ENCODE assay signal across 10 cellular contexts in genomic region chr12:64522316-64522715, GRCh38.
A peak's percentile ranks its signal among the peaks of the same experiment; 100 is the strongest.
DNase-seq lines count a peak whose midpoint lies in the region; ATAC-seq, FAIRE-seq and TF ChIP-seq lines count a peak whose summit lies in the region.
"Had no signal": no experiment of that assay in that cellular context is flagged by ENCODE, and none has a peak within 500 bp of the region (broad histone marks: within the 10 kb centered on the region; RNA-seq: fewer than 3 reads in every experiment).

No MANE protein-coding gene starts in this region.

- H3K4me3 ChIP-seq in iPS-20b (ENCODE audit: low read length), result no peak overlapping the region
- H3K4me3 ChIP-seq in CD8-positive, alpha-beta T cell (ENCODE audit: low read depth, low read length), result no peak overlapping the region

- TF ChIP-seq CTCF in activated CD8-positive, alpha-beta T cell treated with anti-CD3 and anti-CD28 coated beads for 36 hours (IDR thresholded peaks at IDR 0.05), result no peak
- no peak for TF ChIP-seq CTCF in CD8-positive, alpha-beta T cell (IDR thresholded peaks at IDR 0.05)

- H3K9ac ChIP-seq in iPS-20b (ENCODE audit: low read depth, low read length), result peak overlapping the region; percentile 31; the same call in 1 of the 2 replicates

- H3K4me1 Mint-ChIP-seq in activated CD8-positive, alpha-beta T cell treated with anti-CD3 and anti-CD28 coated beads for 36 hours (ENCODE audit: low read depth), result peaks cover 6% of the 10 kb centered on the region
- H3K4me1 Mint-ChIP-seq in CD8-positive, alpha-beta T cell (ENCODE audit: low read depth), result no peaks in the 10 kb centered on the region

- H3K9me3 Mint-ChIP-seq in activated CD8-positive, alpha-beta T cell treated with anti-CD3 and anti-CD28 coated beads for 36 hours, result no peaks in the 10 kb centered on the region
- no peaks in the 10 kb centered on the region for H3K9me3 Mint-ChIP-seq in CD8-positive, alpha-beta T cell

- no peak for TF ChIP-seq POLR2A in GM12891 (IDR thresholded peaks at IDR 0.05; ENCODE audit: low read depth, low read length)

- H3K36me3 Mint-ChIP-seq in activated CD8-positive, alpha-beta T cell treated with anti-CD3 and anti-CD28 coated beads for 36 hours (ENCODE audit: low read depth), result no peaks in the 10 kb centered on the region
- H3K36me3 Mint-ChIP-seq in CD8-positive, alpha-beta T cell, result no peaks in the 10 kb centered on the region

- H3K27ac Mint-ChIP-seq in activated CD8-positive, alpha-beta T cell treated with anti-CD3 and anti-CD28 coated beads for 36 hours, result peak overlapping the region; percentile 69
- no peak overlapping the region for H3K27ac Mint-ChIP-seq in CD8-positive, alpha-beta T cell

- CTCF ChIA-PET in activated CD8-positive, alpha-beta T cell treated with anti-CD3 and anti-CD28 coated beads for 36 hours (lab: Charles Lee), result interaction anchor here (0.9 kb wide), 1 partner anchor 13 kb away, joined by 3 read pairs; no protein-coding TSS in a partner anchor
- CTCF ChIA-PET in CD8-positive, alpha-beta T cell (lab: Charles Lee), result interaction anchor here (1.4 kb wide), 2 partner anchors 12 to 27 kb away, joined by 3 to 4 read pairs; no protein-coding TSS in a partner anchor

- no peak for ATAC-seq in activated CD8-positive, alpha-beta T cell treated with anti-CD3 and anti-CD28 coated beads for 36 hours
- ATAC-seq in CD8-positive, alpha-beta T cell, result no peak

- DNase-seq in GM12891 (ENCODE audit: insufficient read length, low spot score), result no peak
- DNase-seq in NCI-H128 (lab: John Stamatoyannopoulos, UW; ENCODE audit: unreplicated experiment), result peak; percentile 12
- peak; percentile 17 for DNase-seq in activated CD8-positive, alpha-beta T cell treated with anti-CD3 and anti-CD28 coated beads for 36 hours
- DNase-seq in NCI-H2196 treated with DMSO at 0.1 percent for 48 hours (lab: John Stamatoyannopoulos, UW; ENCODE audit: unreplicated experiment), result no peak
- DNase-seq in CD8-positive, alpha-beta T cell, result no peak
- DNase-seq in ACHN, result no peak
- no peak for DNase-seq in glomerular visceral epithelial cell (ENCODE audit: extremely low spot score)
- DNase-seq: DMS 273 treated with DMSO at 0.1 percent for 48 hours, kidney glomerular epithelial cell had no signal

- in situ Hi-C loops in ACHN (cut with HindIII; ENCODE audit: low pct_ligation_motif_present, low pct_unique_long_range_greater_than_20kb, low sequenced_read_pairs), result no loop called here

- no peak overlapping the region for H3K4me3 Mint-ChIP-seq in activated CD8-positive, alpha-beta T cell treated with anti-CD3 and anti-CD28 coated beads for 36 hours
- H3K4me3 Mint-ChIP-seq in CD8-positive, alpha-beta T cell, result no peak overlapping the region

- peak; percentile 5 for FAIRE-seq in GM12891 (lab: Jason Lieb, UNC)

- POLR2A ChIA-PET in activated CD8-positive, alpha-beta T cell treated with anti-CD3 and anti-CD28 coated beads for 36 hours (lab: Charles Lee), result interaction anchor here (0.5 kb wide), 1 partner anchor 585 kb away, joined by 3 read pairs; no protein-coding TSS in a partner anchor
- POLR2A ChIA-PET in CD8-positive, alpha-beta T cell (lab: Charles Lee), result interaction anchor here (1.4 kb wide), 1 partner anchor 12 kb away, joined by 3 read pairs; no protein-coding TSS in a partner anchor

- no peaks in the 10 kb centered on the region for H3K27me3 ChIP-seq in iPS-20b (ENCODE audit: insufficient read depth, low read length)
- H3K27me3 ChIP-seq in CD8-positive, alpha-beta T cell (ENCODE audit: insufficient read depth, low read length), result no peaks in the 10 kb centered on the region

- no peaks in the 10 kb centered on the region for H3K9me3 ChIP-seq in iPS-20b (ENCODE audit: insufficient read depth, low read depth, low read length)
- no peaks in the 10 kb centered on the region for H3K9me3 ChIP-seq in CD8-positive, alpha-beta T cell (ENCODE audit: low read length)

- H3K36me3 ChIP-seq in iPS-20b (ENCODE audit: insufficient read depth, low read depth, low read length), result no peaks in the 10 kb centered on the region
- H3K36me3 ChIP-seq in CD8-positive, alpha-beta T cell (ENCODE audit: insufficient read depth, low read length), result no peaks in the 10 kb centered on the region

- H3K27ac ChIP-seq in iPS-20b (ENCODE audit: low read length), result peak overlapping the region; percentile 7
- no peak overlapping the region for H3K27ac ChIP-seq in CD8-positive, alpha-beta T cell (ENCODE audit: low read depth, low read length)

- peaks cover 21% of the 10 kb centered on the region; the same call in 1 of the 2 replicates for H3K4me1 ChIP-seq in iPS-20b (ENCODE audit: insufficient read depth, low read length)
- no peaks in the 10 kb centered on the region for H3K4me1 ChIP-seq in CD8-positive, alpha-beta T cell (ENCODE audit: insufficient read depth, low read length)

- peaks cover 8% of the 10 kb centered on the region for H3K27me3 Mint-ChIP-seq in activated CD8-positive, alpha-beta T cell treated with anti-CD3 and anti-CD28 coated beads for 36 hours
- peaks cover 2% of the 10 kb centered on the region for H3K27me3 Mint-ChIP-seq in CD8-positive, alpha-beta T cell (ENCODE audit: low read depth)

- intact Hi-C loops in activated CD8-positive, alpha-beta T cell treated with anti-CD3 and anti-CD28 coated beads for 36 hours (cut with micrococcal nuclease), result no loop called here
- intact Hi-C loops in CD8-positive, alpha-beta T cell (cut with DNase I, micrococcal nuclease), result no loop called here

TF ChIP-seq in GM12891, 5 proteins besides CTCF, POLR2A, EP300 and RAD21:
- no peak for TF ChIP-seq TAF1 (IDR thresholded peaks at IDR 0.05; ENCODE audit: low read depth, low read length)
- TF ChIP-seq POLR2AphosphoS5 (IDR thresholded peaks at IDR 0.05; ENCODE audit: low read depth, low read length), result no peak
- no peak for TF ChIP-seq SPI1 (IDR thresholded peaks at IDR 0.05; ENCODE audit: low read depth, low read length)
- TF ChIP-seq PAX5 (IDR thresholded peaks at IDR 0.05; ENCODE audit: insufficient read depth, low read length, severe bottlenecking), result no peak
- no peak for TF ChIP-seq POU2F2 (IDR thresholded peaks at IDR 0.05; ENCODE audit: low read depth, low read length)

Comparison
In these comparisons a context has a peak if more than half of its experiments do, and no peak if none do; other contexts are left out.
1. DNase-seq: peak in NCI-H128 (single experiment) and activated CD8-positive, alpha-beta T cell treated with anti-CD3 and anti-CD28 coated beads for 36 hours (single experiment); none in GM12891 (single experiment), NCI-H2196 treated with DMSO at 0.1 percent for 48 hours (single experiment), CD8-positive, alpha-beta T cell (0 of 7), ACHN (single experiment) and glomerular visceral epithelial cell (single experiment).